ENCODE assay signal across 26 cellular contexts in genomic region chr12:12799163-12799920, GRCh38. TPM values are rescaled to one million over a fixed set of nuclear protein-coding genes. Genes with fewer than 3 reads are reported as not detected.
DNase-seq lines count a peak whose midpoint lies in the region; ATAC-seq, FAIRE-seq and TF ChIP-seq lines count a peak whose summit lies in the region.
"Had no signal": no experiment of that assay in that cellular context is flagged by ENCODE, and none has a peak within 500 bp of the region (broad histone marks: within the 10 kb centered on the region; RNA-seq: fewer than 3 reads in every experiment).

No MANE protein-coding gene starts in this region.

- WGBS in K562 (ENCODE audit: insufficient coverage, low coverage, missing lambda C conversion rate), result 50% methylated on average over 8 of the region's 8 CpGs

- in situ Hi-C loops in K562 (cut with MboI), result no loop called here

- H3K9me3 Mint-ChIP-seq in MCF 10A (ENCODE audit: unreplicated experiment) (no peaks in the 10 kb centered on the region), type B pancreatic cell (peaks cover 10% of the 10 kb centered on the region)
- H3K9me3 Mint-ChIP-seq: CD8-positive, alpha-beta memory T cell had no signal

- H3K27me3 Mint-ChIP-seq in MCF 10A (ENCODE audit: insufficient read depth, unreplicated experiment), result no peaks in the 10 kb centered on the region
- peaks cover 4% of the 10 kb centered on the region for H3K27me3 Mint-ChIP-seq in type B pancreatic cell

- CTCF ChIA-PET in MCF 10A (lab: Yijun Ruan, JAX), result interaction anchor here (0.6 to 1.8 kb wide), 7 partner anchors 10 to 1655 kb away, joined by 3 to 10 read pairs (median 5); partner anchors contain the start of gene DDX47
- CTCF ChIA-PET in K562 (lab: Yijun Ruan, JAX; ENCODE audit: low intra/inter-chr PET ratio), result no interaction called here

- TF ChIP-seq CTCF in MCF 10A (IDR thresholded peaks at IDR 0.05; ENCODE audit: unreplicated experiment) (no peak), breast epithelium (IDR thresholded peaks at IDR 0.05) (no peak), K562 (IDR thresholded peaks at IDR 0.05 in 2 of 3, conservative IDR thresholded peaks at IDR 0.05 in 1 of 3; ENCODE audit: insufficient read depth in 2 of 3, low read depth in 1 of 3, low read length in 3 of 3) (no peak), type B pancreatic cell (conservative IDR thresholded peaks at IDR 0.05) (no peak)

- H3K9me1 ChIP-seq in K562 (ENCODE audit: control insufficient read depth, insufficient read depth, low read length), result no peaks in the 10 kb centered on the region

- TF ChIP-seq RAD21 in K562 (CRISPR knock-in tag; conservative IDR thresholded peaks at IDR 0.05 in 1 of 2, IDR thresholded peaks at IDR 0.05 in 1 of 2), result no peak

- no peak for TF ChIP-seq EP300 in K562 (IDR thresholded peaks at IDR 0.05; ENCODE audit: low read length)

- H3K4me2 ChIP-seq in K562 (ENCODE audit: insufficient read depth, low read length), result no peak overlapping the region

- H3K9ac ChIP-seq in K562 (ENCODE audit: insufficient read depth in 1 of 2, low read depth in 2 of 2, low read length in 2 of 2), result no peak overlapping the region
- H3K9ac ChIP-seq: KMS-11 had no signal

- H3K9me3 ChIP-seq in breast epithelium (no peaks in the 10 kb centered on the region), K562 (replicated peaks; ENCODE audit: control insufficient read depth, insufficient read depth, low read depth, low read length) (no peaks in the 10 kb centered on the region)
- H3K9me3 ChIP-seq: BE2C, Peyer's patch had no signal

- H3K4me1 Mint-ChIP-seq in MCF 10A (ENCODE audit: insufficient read depth, unreplicated experiment) (peaks cover 24% of the 10 kb centered on the region), type B pancreatic cell (ENCODE audit: unreplicated experiment) (peaks cover 19% of the 10 kb centered on the region)

- peak overlapping the region; percentile 17 for H3K27ac Mint-ChIP-seq in MCF 10A (ENCODE audit: low read depth, unreplicated experiment)
- peak overlapping the region; percentile 69 for H3K27ac Mint-ChIP-seq in type B pancreatic cell
- H3K27ac Mint-ChIP-seq: CD14-positive monocyte had no signal

- H3K36me3 Mint-ChIP-seq in MCF 10A (ENCODE audit: insufficient read depth, unreplicated experiment) (peaks cover 5% of the 10 kb centered on the region), type B pancreatic cell (peaks cover 18% of the 10 kb centered on the region)
- H3K36me3 Mint-ChIP-seq: CD14-positive monocyte had no signal

- no peak for FAIRE-seq in K562 (lab: Jason Lieb, UNC)
- FAIRE-seq: GM19239 had no signal

- DNase-seq in MCF 10A (ENCODE audit: unreplicated experiment) (no peak), breast epithelium (ENCODE audit: low spot score in 2 of 2) (no peak), K562 (ENCODE audit: extremely low read depth in 1 of 4, low spot score in 3 of 4) (no peak), left lobe of liver (ENCODE audit: low spot score) (no peak), type B pancreatic cell (ENCODE audit: extremely low spot score, unreplicated experiment) (no peak), ecto neural progenitor cell (ENCODE audit: low spot score) (no peak), dermis blood vessel endothelial cell (no peak)
- no peak for DNase-seq in activated CD8-positive, alpha-beta memory T cell treated with anti-CD3 and anti-CD28 coated beads, Interleukin-2, amount 50 U/mL, for 48 hours
- DNase-seq: BE2C; CD8-positive, alpha-beta memory T cell; DMS79 treated with DMSO at 0.1 percent for 48 hours; GF-D8; NCI-H1048; NCI-H1417; NCI-H1694; NCI-H2029 treated with DMSO at 0.1 percent for 48 hours; NCI-H226; NCI-H510A treated with DMSO at 0.1 percent for 48 hours; NCI-H774; SIG-M5 had no signal

- H3K36me3 ChIP-seq in breast epithelium (no peaks in the 10 kb centered on the region), K562 (ENCODE audit: control insufficient read depth, insufficient read depth, low read length) (no peaks in the 10 kb centered on the region)
- H3K36me3 ChIP-seq: BE2C, Peyer's patch had no signal

- H4K20me1 ChIP-seq in K562 (replicated peaks; ENCODE audit: control insufficient read depth, insufficient read depth, low read length), result no peaks in the 10 kb centered on the region

- BruUV-seq in MCF 10A (replicated peaks; lab: Mats Ljungman, UMichigan) (no TSS peak), K562 (replicated peaks; lab: Mats Ljungman, UMichigan) (no TSS peak)

- POLR2A ChIA-PET in MCF 10A (lab: Yijun Ruan, JAX), result interaction anchor here (1.6 kb wide), 1 partner anchor 36 kb away, joined by 3 read pairs; no protein-coding TSS in a partner anchor
- POLR2A ChIA-PET in K562 (lab: Yijun Ruan, JAX), result no interaction called here

- H3K4me3 Mint-ChIP-seq in MCF 10A (ENCODE audit: unreplicated experiment) (no peak overlapping the region), type B pancreatic cell (no peak overlapping the region)
- H3K4me3 Mint-ChIP-seq: CD14-positive monocyte; CD8-positive, alpha-beta memory T cell had no signal

- H3K27ac ChIP-seq in breast epithelium (no peak overlapping the region), K562 (ENCODE audit: extremely low read depth, low read depth, low read length) (no peak overlapping the region)
- H3K27ac ChIP-seq: 22Rv1, SK-N-MC had no signal

- H3K4me1 ChIP-seq in breast epithelium (no peaks in the 10 kb centered on the region), K562 (replicated peaks in 1 of 2; ENCODE audit: control insufficient read depth in 2 of 2, insufficient read depth in 2 of 2, low read length in 2 of 2) (peaks cover 6 to 22% of the 10 kb centered on the region in 2 experiments; a peak in 4 of 5 replicates)
- H3K4me1 ChIP-seq: BE2C had no signal

- H3K27me3 ChIP-seq in breast epithelium (no peaks in the 10 kb centered on the region), K562 (ENCODE audit: control insufficient read depth in 2 of 2, insufficient read depth in 2 of 2, low read length in 2 of 2) (no peaks in the 10 kb centered on the region)
- H3K27me3 ChIP-seq: BE2C, Peyer's patch had no signal

- no peak overlapping the region for H3K4me3 ChIP-seq in breast epithelium
- H3K4me3 ChIP-seq in K562, result no peak overlapping the region
- H3K4me3 ChIP-seq: Peyer's patch, SK-N-MC had no signal

- intact Hi-C loops in MCF 10A (cut with micrococcal nuclease), result no loop called here
- intact Hi-C loops in breast epithelium (cut with DNase I; ENCODE audit: low total_unique reads), result no loop called here
- intact Hi-C loops in K562 (cut with micrococcal nuclease), result no loop called here

- ATAC-seq in K562, result no peak
- peak; percentile 28 for ATAC-seq in left lobe of liver

- no peak overlapping the region for H2AFZ ChIP-seq in K562 (ENCODE audit: low read depth, low read length)

- TF ChIP-seq POLR2A in breast epithelium (IDR thresholded peaks at IDR 0.05) (no peak), K562 (conservative IDR thresholded peaks at IDR 0.05) (no peak)

- H3K79me2 ChIP-seq in K562 (ENCODE audit: control insufficient read depth, insufficient read depth, low read length), result no peaks in the 10 kb centered on the region

TF ChIP-seq in K562, 482 proteins besides CTCF, POLR2A, EP300 and RAD21 (continues in another document):
- TF ChIP-seq TRIM24 (IDR thresholded peaks at IDR 0.05), result peak; percentile 71 to 80; a peak in 2 of 4 replicates

RNA-seq across cellular contexts. Expression of gene DDX47, which starts 13.8 kb away (rescaled TPM):
- total RNA-seq in MCF 10A (2022) (47.0 and 47.7 TPM in 2 replicates), breast epithelium (10 to 100 TPM; 44.8 to 81.1 (median 60.0) TPM), K562 (2014; rRNA removed) (41.6 and 42.1 TPM in 2 replicates), K562 (2014; rRNA removed; fragmentation: Illumina TruSeq; extraction: Trizol) (66.5 and 71.3 TPM in 2 replicates), K562 (2015; rRNA removed; fragmentation: Illumina TruSeq; extraction: Trizol) (60.6 and 64.4 TPM in 2 replicates), K562 (2021) (48.0 and 49.6 TPM in 2 replicates), left lobe of liver (22.7 TPM), type B pancreatic cell (ENCODE audit: low replicate concordance) (73.0 and 142 TPM in 2 replicates), dermis blood vessel endothelial cell (83.0 and 87.7 TPM in 2 replicates)
- 47.1 and 85.0 TPM in 2 replicates for total RNA-seq in K562 (2011; cell fraction: chromatin; rRNA removed; ENCODE audit: low replicate concordance)
- total RNA-seq in K562 (2011; cell fraction: nucleolus; rRNA removed), result 28.7 and 30.1 TPM in 2 replicates
- total RNA-seq in K562 (2011; cell fraction: nucleoplasm; rRNA removed), result 46.6 and 68.3 TPM in 2 replicates
- polyA plus RNA-seq in K562 (2011; rRNA removed) (40.8 and 47.0 TPM in 2 replicates), K562 (2014; fragmentation: Illumina TruSeq; extraction: Trizol) (57.1 and 72.5 TPM in 2 replicates), K562 (2014; fragmentation: Nextera tagmentation; extraction: Ambion mirVana) (100 to 1,000 TPM; 157 to 186 TPM), K562 (2014; rRNA removed) (39.4 and 45.8 TPM in 2 replicates)
- polyA plus RNA-seq in K562 (2011; cell fraction: cytosol; rRNA removed), result 19.8 and 37.3 TPM in 2 replicates
- 40.7 and 58.0 TPM in 2 replicates for polyA plus RNA-seq in K562 (2011; cell fraction: nucleus; rRNA removed)
- 21.8 and 38.7 TPM in 2 replicates for polyA plus RNA-seq in K562 (2012)
- 43.3 and 43.9 TPM in 2 replicates for polyA minus RNA-seq in K562 (2011; rRNA and poly(A)+ RNA removed)
- 20.9 and 22.6 TPM in 2 replicates for polyA minus RNA-seq in K562 (2011; cell fraction: cytosol; rRNA and poly(A)+ RNA removed)
- 25.6 and 44.3 TPM in 2 replicates for polyA minus RNA-seq in K562 (2011; cell fraction: nucleus; rRNA and poly(A)+ RNA removed)

RNA-seq across cellular contexts. Expression of gene APOLD1, which starts 13.9 kb away (rescaled TPM):
- 8.0 and 8.2 TPM in 2 replicates for total RNA-seq in MCF 10A (2022)
- total RNA-seq in breast epithelium, result 100 to 1,000 TPM in 1 of 3 donors, 10 to 100 TPM in 2; 26.7 to 236 (median 41.4) TPM
- total RNA-seq in K562 (2011; cell fraction: chromatin; rRNA removed; ENCODE audit: low replicate concordance), result 1.2 and 1.3 TPM in 2 replicates
- total RNA-seq in K562 (2011; cell fraction: nucleolus; rRNA removed), result 1.6 and 1.7 TPM in 2 replicates
- total RNA-seq in K562 (2011; cell fraction: nucleoplasm; rRNA removed), result 2.1 and 2.5 TPM in 2 replicates
- 0.41 and 2.0 TPM in 2 replicates for total RNA-seq in K562 (2014; rRNA removed)
- total RNA-seq in K562 (2014; rRNA removed; fragmentation: Illumina TruSeq; extraction: Trizol), result 0.61 and 0.65 TPM in 2 replicates
- 1.1 TPM in 2 replicates for total RNA-seq in K562 (2015; rRNA removed; fragmentation: Illumina TruSeq; extraction: Trizol)
- 0.89 and 0.93 TPM in 2 replicates for total RNA-seq in K562 (2021)
- 0.49 and 0.84 TPM in 2 replicates for polyA plus RNA-seq in K562 (2011; rRNA removed)
- polyA plus RNA-seq in K562 (2011; cell fraction: cytosol; rRNA removed), result 0.30 and 0.35 TPM in 2 replicates
- polyA plus RNA-seq in K562 (2011; cell fraction: nucleus; rRNA removed), result 0.74 and 0.97 TPM in 2 replicates
- 0.82 and 1.4 TPM in 2 replicates for polyA plus RNA-seq in K562 (2012)
- 0.46 and 0.61 TPM in 2 replicates for polyA plus RNA-seq in K562 (2014; fragmentation: Illumina TruSeq; extraction: Trizol)
- polyA plus RNA-seq in K562 (2014; fragmentation: Nextera tagmentation; extraction: Ambion mirVana), result under 1 TPM; 0.28 to 0.45 TPM
- 0.45 and 0.93 TPM in 2 replicates for polyA plus RNA-seq in K562 (2014; rRNA removed)
- polyA minus RNA-seq in K562 (2011; rRNA and poly(A)+ RNA removed), result 0.74 and 1.1 TPM in 2 replicates
- polyA minus RNA-seq in K562 (2011; cell fraction: cytosol; rRNA and poly(A)+ RNA removed), result 0.36 and 1.2 TPM in 2 replicates
- 1.5 and 2.2 TPM in 2 replicates for polyA minus RNA-seq in K562 (2011; cell fraction: nucleus; rRNA and poly(A)+ RNA removed)
- 1.5 TPM for total RNA-seq in left lobe of liver
- total RNA-seq in type B pancreatic cell (ENCODE audit: low replicate concordance), result 2.9 and 5.6 TPM in 2 replicates
- total RNA-seq in dermis blood vessel endothelial cell, result 35.6 and 63.8 TPM in 2 replicates
